In the genomic region with DNA sequence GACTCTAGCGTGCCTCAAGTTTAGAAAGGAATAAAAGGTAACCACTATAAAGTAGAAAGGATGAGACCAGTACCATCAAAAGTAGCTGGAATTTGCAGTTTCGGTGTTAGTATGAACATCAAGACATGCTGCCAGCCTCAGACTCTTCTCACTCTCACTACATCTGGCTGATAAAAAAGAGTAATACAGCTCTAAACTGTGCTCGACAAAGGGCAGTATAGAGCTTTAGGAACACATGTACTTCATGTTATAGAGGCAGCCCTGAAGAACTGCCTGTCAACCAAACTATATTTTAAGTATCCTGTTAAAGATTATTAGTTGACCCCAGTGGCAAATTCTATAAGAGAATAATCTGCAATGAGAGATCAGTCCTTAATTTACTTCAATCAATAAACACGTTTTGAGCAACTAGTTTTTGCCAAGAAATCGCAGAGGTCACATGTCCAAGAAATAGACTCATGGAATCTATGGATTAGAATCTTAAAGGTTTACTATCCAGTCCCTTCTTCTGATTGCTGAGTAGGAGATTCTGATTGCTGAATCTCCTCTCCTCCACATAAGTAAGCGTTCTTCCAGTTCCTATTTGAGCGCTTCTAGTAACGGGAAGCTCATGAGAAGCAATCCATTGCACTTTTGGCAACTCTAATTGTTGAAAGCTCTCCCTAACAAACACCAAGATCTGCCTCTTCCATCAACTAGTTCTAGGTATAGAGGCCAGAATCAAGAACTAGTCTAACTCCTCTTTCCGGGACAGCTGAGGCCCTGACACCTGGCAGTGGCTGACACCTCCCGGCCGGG, we compare ENCODE assay signal across 8 cellular contexts. TPM values are rescaled to one million over a fixed set of nuclear protein-coding genes. Genes with fewer than 3 reads are reported as not detected.
DNase-seq lines count a peak whose midpoint lies in the region; ATAC-seq, FAIRE-seq and TF ChIP-seq lines count a peak whose summit lies in the region.

No MANE protein-coding gene starts in this region.

- H4K20me1 ChIP-seq in Karpas-422 (ENCODE audit: insufficient read depth, low read depth, low read length) (no peaks in the 10 kb centered on the region), K562 (replicated peaks; ENCODE audit: control insufficient read depth, insufficient read depth, low read length) (no peaks in the 10 kb centered on the region)

- H3K79me2 ChIP-seq in Karpas-422 (ENCODE audit: low read length) (peaks cover 50% of the 10 kb centered on the region), K562 (ENCODE audit: control insufficient read depth, insufficient read depth, low read length) (peaks cover 40% of the 10 kb centered on the region)

- TF ChIP-seq CTCF in K562 (IDR thresholded peaks at IDR 0.05 in 2 of 3, conservative IDR thresholded peaks at IDR 0.05 in 1 of 3; ENCODE audit: insufficient read depth in 2 of 3, low read depth in 1 of 3, low read length in 3 of 3) (no peak), lower leg skin (IDR thresholded peaks at IDR 0.05) (no peak), thyroid gland (IDR thresholded peaks at IDR 0.05) (no peak)

- FAIRE-seq in K562 (lab: Jason Lieb, UNC): peak; percentile 58

- peak overlapping the region; percentile 89 for H3K4me2 ChIP-seq in Karpas-422 (ENCODE audit: low read depth, low read length, poor library complexity, severe bottlenecking)
- peak overlapping the region; percentile 79 for H3K4me2 ChIP-seq in K562 (ENCODE audit: insufficient read depth, low read length)

- ATAC-seq in K562 (peak; percentile 41), HG03097 (IDR thresholded peaks at IDR 0.05; ENCODE audit: low FRiP score, unreplicated experiment) (no peak), GM21786 (IDR thresholded peaks at IDR 0.05; ENCODE audit: unreplicated experiment) (no peak)

- H3K9me3 ChIP-seq in Karpas-422 (ENCODE audit: low read length): no peaks in the 10 kb centered on the region
- no peaks in the 10 kb centered on the region for H3K9me3 ChIP-seq in K562 (replicated peaks; ENCODE audit: control insufficient read depth, insufficient read depth, low read depth, low read length)
- H3K9me3 ChIP-seq in thyroid gland: no peaks in the 10 kb centered on the region

- TF ChIP-seq EP300 in K562 (IDR thresholded peaks at IDR 0.05; ENCODE audit: low read length): no peak

- POLR2A ChIA-PET in K562 (lab: Yijun Ruan, JAX): interaction anchor here (0.6 to 2.3 kb wide), 9 partner anchors 8 to 284 kb away, joined by 3 to 11 read pairs (median 4); no protein-coding TSS in a partner anchor

- CTCF ChIA-PET in K562 (lab: Yijun Ruan, JAX; ENCODE audit: low intra/inter-chr PET ratio): no interaction called here

- peak overlapping the region; percentile 94 for H3K4me3 ChIP-seq in Karpas-422 (ENCODE audit: low read length)
- H3K4me3 ChIP-seq in K562: peak overlapping the region; percentile 59
- H3K4me3 ChIP-seq in lower leg skin (ENCODE audit: low read depth, poor library complexity, severe bottlenecking): peak overlapping the region; percentile 71
- peak overlapping the region; percentile 56 to 81 (median 65) for H3K4me3 ChIP-seq in thyroid gland (replicated peaks in 1 of 3)

- TF ChIP-seq POLR2A in K562 (conservative IDR thresholded peaks at IDR 0.05): no peak
- TF ChIP-seq POLR2A in lower leg skin (IDR thresholded peaks at IDR 0.05): no peak
- TF ChIP-seq POLR2A in thyroid gland (IDR thresholded peaks at IDR 0.05): no peak

- in situ Hi-C loops in K562 (cut with MboI): no loop called here

- H3K36me3 ChIP-seq in Karpas-422 (ENCODE audit: insufficient read depth, low read length) (peaks cover 4% of the 10 kb centered on the region; the same call in 1 of the 2 replicates), K562 (ENCODE audit: control insufficient read depth, insufficient read depth, low read length) (peaks cover 20% of the 10 kb centered on the region), thyroid gland (peaks cover 0 to 4% of the 10 kb centered on the region in 2 donors)

- H3K27ac ChIP-seq in Karpas-422 (ENCODE audit: low read length) (peak overlapping the region; percentile 44), K562 (ENCODE audit: extremely low read depth, low read depth, low read length) (peak overlapping the region; percentile 64), thyroid gland (peak overlapping the region; percentile 80 to 96 (median 94))

- peak overlapping the region; percentile 83 for H3K9ac ChIP-seq in Karpas-422 (ENCODE audit: low read length)
- H3K9ac ChIP-seq in K562 (ENCODE audit: insufficient read depth in 1 of 2, low read depth in 2 of 2, low read length in 2 of 2): peak overlapping the region; percentile 69 to 98

- H3K4me1 ChIP-seq in Karpas-422 (ENCODE audit: low read length) (peaks cover 59% of the 10 kb centered on the region), K562 (replicated peaks in 1 of 2; ENCODE audit: control insufficient read depth in 2 of 2, insufficient read depth in 2 of 2, low read length in 2 of 2) (peaks cover 16 to 21% of the 10 kb centered on the region in 2 experiments; a peak in 4 of 5 replicates), thyroid gland (peaks cover 22 to 30% of the 10 kb centered on the region in 2 donors)

- H2AFZ ChIP-seq in Karpas-422 (ENCODE audit: low read length) (peak overlapping the region; percentile 62; the same call in 1 of the 2 replicates), K562 (ENCODE audit: low read depth, low read length) (peak overlapping the region; percentile 96)

- DNase-seq in NOMO-1 treated with DMSO at 0.1 percent for 48 hours (lab: John Stamatoyannopoulos, UW; ENCODE audit: unreplicated experiment): peak; percentile 31
- DNase-seq in NOMO-1 treated with dmso at 0.1 percent for 144 hours (lab: John Stamatoyannopoulos, UW; ENCODE audit: unreplicated experiment): no peak
- DNase-seq in Karpas-422: peak; percentile 55
- DNase-seq in K562 (ENCODE audit: extremely low read depth in 1 of 4, low spot score in 3 of 4): peak in 1 of 4 experiments; percentile 45
- DNase-seq in lower leg skin (ENCODE audit: low spot score in 2 of 2): no peak
- no peak for DNase-seq in thyroid gland

- 2% methylated on average over 11 of the region's 11 CpGs for WGBS in K562 (ENCODE audit: insufficient coverage, low coverage, missing lambda C conversion rate)
- whole genome bisulfite sequencing in lower leg skin, 2 donors: 9 to 14% methylated on average over 11 of the region's 11 CpGs
- WGBS in thyroid gland, 2 donors: 11 to 12% methylated on average over 9 to 11 of the region's 11 CpGs

- no peaks in the 10 kb centered on the region for H3K9me2 ChIP-seq in Karpas-422 (replicated peaks; ENCODE audit: insufficient read depth, low read length)

- BruUV-seq in K562 (replicated peaks; lab: Mats Ljungman, UMichigan): no TSS peak

- intact Hi-C loops in K562 (cut with micrococcal nuclease) (loop anchor here (10.0 kb wide), 1 partner anchor 359 kb away; the partner anchor contains the start of gene NANS), lower leg skin (cut with DNase I; ENCODE audit: low total_unique reads) (no loop called here), thyroid gland (cut with DNase I) (no loop called here)

- no peak for TF ChIP-seq RAD21 in K562 (CRISPR knock-in tag; conservative IDR thresholded peaks at IDR 0.05 in 1 of 2, IDR thresholded peaks at IDR 0.05 in 1 of 2)

- no peaks in the 10 kb centered on the region for H3K9me1 ChIP-seq in K562 (ENCODE audit: control insufficient read depth, insufficient read depth, low read length)

- H3K27me3 ChIP-seq in Karpas-422 (ENCODE audit: low read length): no peaks in the 10 kb centered on the region
- H3K27me3 ChIP-seq in K562 (ENCODE audit: control insufficient read depth in 2 of 2, insufficient read depth in 2 of 2, low read length in 2 of 2): no peaks in the 10 kb centered on the region
- H3K27me3 ChIP-seq in thyroid gland: no peaks in the 10 kb centered on the region

TF ChIP-seq in K562, 482 proteins besides CTCF, POLR2A, EP300 and RAD21 (continues in another document):
- TF ChIP-seq SMARCA4 (IDR thresholded peaks at IDR 0.05): 0 out of 2 replicates have a peak, but pooled peaks have one; percentile 18
- no peak for TF ChIP-seq NCOA6 (IDR thresholded peaks at IDR 0.05)
- TF ChIP-seq BRD4 (IDR thresholded peaks at IDR 0.05): 0 out of 2 replicates have a peak, but pooled peaks have one; percentile 24
- peak; percentile 73 to 74 for TF ChIP-seq KDM1A (IDR thresholded peaks at IDR 0.05)
- no peak for TF ChIP-seq NONO (IDR thresholded peaks at IDR 0.05; ENCODE audit: low read depth in 2 of 2, low read length in 1 of 2)
- no peak for TF ChIP-seq GTF2B (IDR thresholded peaks at IDR 0.05; ENCODE audit: extremely low read depth, insufficient read length)
- TF ChIP-seq ZKSCAN1 (IDR thresholded peaks at IDR 0.05; ENCODE audit: low read depth, low read length): no peak

RNA-seq across cellular contexts. Expression of gene XPA, which starts 0.9 kb away (rescaled TPM):
- total RNA-seq in Karpas-422 (2014; rRNA removed; shearing (Covaris generic); ENCODE audit: low replicate concordance): 22.2 and 28.8 TPM in 2 replicates
- 2.1 and 9.3 TPM in 2 replicates for total RNA-seq in K562 (2011; cell fraction: chromatin; rRNA removed; ENCODE audit: low replicate concordance)
- 1.8 and 2.0 TPM in 2 replicates for total RNA-seq in K562 (2011; cell fraction: nucleolus; rRNA removed)
- total RNA-seq in K562 (2011; cell fraction: nucleoplasm; rRNA removed): 8.0 and 16.4 TPM in 2 replicates
- total RNA-seq in K562 (2014; rRNA removed) (16.8 and 17.7 TPM in 2 replicates), K562 (2014; rRNA removed; fragmentation: Illumina TruSeq; extraction: Trizol) (16.7 and 18.2 TPM in 2 replicates), K562 (2015; rRNA removed; fragmentation: Illumina TruSeq; extraction: Trizol) (17.2 and 18.0 TPM in 2 replicates), K562 (2021) (11.4 and 13.6 TPM in 2 replicates), lower leg skin (10 to 100 TPM in 3 of 4 donors, 1 to 10 TPM in 1; 9.7 to 16.5 (median 14.1) TPM), thyroid gland (10 to 100 TPM; 25.6 to 42.5 (median 35.8) TPM)
- polyA plus RNA-seq in K562 (2011; rRNA removed) (5.1 and 5.9 TPM in 2 replicates), K562 (2014; fragmentation: Illumina TruSeq; extraction: Trizol) (12.3 and 14.1 TPM in 2 replicates), K562 (2014; fragmentation: Nextera tagmentation; extraction: Ambion mirVana) (1 to 10 TPM; 5.1 to 5.5 TPM), K562 (2014; rRNA removed) (15.2 and 18.2 TPM in 2 replicates)
- 0.85 and 1.3 TPM in 2 replicates for polyA plus RNA-seq in K562 (2011; cell fraction: cytosol; rRNA removed)
- 4.1 and 5.3 TPM in 2 replicates for polyA plus RNA-seq in K562 (2011; cell fraction: nucleus; rRNA removed)
- polyA plus RNA-seq in K562 (2012): 14.2 and 14.4 TPM in 2 replicates
- 6.3 and 6.4 TPM in 2 replicates for polyA minus RNA-seq in K562 (2011; rRNA and poly(A)+ RNA removed)
- polyA minus RNA-seq in K562 (2011; cell fraction: cytosol; rRNA and poly(A)+ RNA removed): 1.7 and 1.9 TPM in 2 replicates
- 6.3 and 9.3 TPM in 2 replicates for polyA minus RNA-seq in K562 (2011; cell fraction: nucleus; rRNA and poly(A)+ RNA removed)

Comparison
In these comparisons a context has a peak if more than half of its experiments do, and no peak if none do; other contexts are left out.
1. DNase-seq: peak in NOMO-1 treated with DMSO at 0.1 percent for 48 hours (single experiment) and Karpas-422 (single experiment); none in NOMO-1 treated with dmso at 0.1 percent for 144 hours (single experiment), lower leg skin (0 of 2) and thyroid gland (0 of 2).
2. H3K27ac ChIP-seq: peak in every context shown above with its lines; median percentile 94 in thyroid gland; 64 in K562; 44 in Karpas-422.
3. Peak in every context shown above with its lines, with median percentiles within 50 percentile points of each other: H3K4me3 ChIP-seq.